26 cellular contexts compared by ENCODE assay signal in genomic region chr1:163381487-163382184, GRCh38.
"Had no signal": no experiment of that assay in that cellular context is flagged by ENCODE, and none has a peak within 500 bp of the region (broad histone marks: within the 10 kb centered on the region; RNA-seq: fewer than 3 reads in every experiment).

No MANE protein-coding gene starts in this region.

- H3K27me3 ChIP-seq: adrenal gland, body of pancreas, cardiac muscle cell, neural progenitor cell had no signal

- H3K27ac ChIP-seq: adrenal gland, body of pancreas, cardiac muscle cell, neural progenitor cell, skin epidermis had no signal

- H3K4me3 ChIP-seq: adrenal gland, body of pancreas, cardiac muscle cell, neural progenitor cell, skin epidermis had no signal

- H3K4me1 ChIP-seq: adrenal gland, body of pancreas, neural progenitor cell had no signal

- ATAC-seq: body of pancreas; effector memory CD8-positive, alpha-beta T cell; left ventricle myocardium superior; naive thymus-derived CD8-positive, alpha-beta T cell; right cardiac atrium; stimulated activated effector memory CD8-positive, alpha-beta T cell treated with anti-CD3 and anti-CD28 coated beads, Interleukin-12 subunit alpha, Interleukin-12 subunit beta, amount 100 ng/mL, for 72 hours; T-cell had no signal

- H3K9me3 ChIP-seq: adrenal gland, body of pancreas had no signal

- DNase-seq: activated CD4-positive, alpha-beta T cell treated with anti-CD3 and anti-CD28 coated beads for 4 hours; activated CD4-positive, alpha-beta T cell treated with anti-CD3 and anti-CD28 coated beads, Interleukin-2, amount 50 U/mL, for 4 hours; activated effector memory CD4-positive, alpha-beta T cell treated with anti-CD3 and anti-CD28 coated beads, Interleukin-2, amount 50 U/mL, for 16 hours; activated naive CD4-positive, alpha-beta T cell treated with anti-CD3 and anti-CD28 coated beads for 36 hours; activated naive CD8-positive, alpha-beta T cell treated with anti-CD3 and anti-CD28 coated beads for 36 hours; activated T-cell treated with anti-CD3 and anti-CD28 coated beads, Interleukin-2, amount 50 U/mL, for 1 hour; adrenal gland; aorta; body of pancreas; cortex of kidney; effector memory CD8-positive, alpha-beta T cell; erythroblast; foreskin fibroblast; head of caudate nucleus; kidney glomerular epithelial cell; left ventricle myocardium superior; mammary epithelial cell; naive thymus-derived CD8-positive, alpha-beta T cell; occipital lobe; right cardiac atrium; stimulated activated CD4-positive, alpha-beta T cell treated with anti-CD3 and anti-CD28 coated beads, Interleukin-4, amount 100 ng/mL, for 24 hours; T-cell had no signal

- H3K9ac ChIP-seq: neural progenitor cell had no signal

- H3K36me3 ChIP-seq: adrenal gland, cardiac muscle cell, neural progenitor cell had no signal
